ENCODE assay signal across 18 cellular contexts in genomic region chr14:100584056-100585031, GRCh38. TPM values are rescaled to one million over a fixed set of nuclear protein-coding genes. Genes with fewer than 3 reads are reported as not detected.
DNase-seq lines count a peak whose midpoint lies in the region; ATAC-seq and TF ChIP-seq lines count a peak whose summit lies in the region.
"Had no signal": no experiment of that assay in that cellular context is flagged by ENCODE, and none has a peak within 500 bp of the region (broad histone marks: within the 10 kb centered on the region; RNA-seq: fewer than 3 reads in every experiment).

No MANE protein-coding gene starts in this region.

- H3K4me3 ChIP-seq in left ventricle myocardium inferior: no peak overlapping the region
- H3K4me3 ChIP-seq in psoas muscle: no peak overlapping the region
- H3K4me3 ChIP-seq: uterus had no signal

- no peaks in the 10 kb centered on the region for H3K9me3 ChIP-seq in T-helper 17 cell (ENCODE audit: control insufficient read depth, low read length, poor library complexity, severe bottlenecking)
- no peaks in the 10 kb centered on the region for H3K9me3 ChIP-seq in left ventricle myocardium inferior (replicated peaks)
- no peaks in the 10 kb centered on the region for H3K9me3 ChIP-seq in psoas muscle
- H3K9me3 ChIP-seq: uterus had no signal

- no peak for ATAC-seq in T-helper 17 cell
- no peak for ATAC-seq in psoas muscle
- no peak for ATAC-seq in GM18867 (IDR thresholded peaks at IDR 0.05; ENCODE audit: unreplicated experiment)
- no peak for ATAC-seq in GM18520 (IDR thresholded peaks at IDR 0.05; ENCODE audit: unreplicated experiment)

- no peak overlapping the region for H3K27ac Mint-ChIP-seq in activated naive CD8-positive, alpha-beta T cell
- H3K27ac Mint-ChIP-seq in activated naive CD8-positive, alpha-beta T cell treated with anti-CD3 and anti-CD28 coated beads for 36 hours: no peak overlapping the region
- H3K27ac Mint-ChIP-seq in T-helper 17 cell: peak overlapping the region; percentile 69
- H3K27ac Mint-ChIP-seq: immature natural killer cell had no signal

- TF ChIP-seq CTCF in left ventricle myocardium inferior (IDR thresholded peaks at IDR 0.05; ENCODE audit: borderline replicate concordance) (no peak), psoas muscle (IDR thresholded peaks at IDR 0.05) (no peak)

- H3K27me3 ChIP-seq in left ventricle myocardium inferior (ENCODE audit: low read depth) (peaks cover 51% of the 10 kb centered on the region), psoas muscle (ENCODE audit: insufficient read depth in 3 of 3, low read length in 2 of 3) (peaks cover 0 to 31% (median 11%) of the 10 kb centered on the region in 3 donors)
- H3K27me3 ChIP-seq: uterus had no signal

- peaks cover 19% of the 10 kb centered on the region for H3K4me1 ChIP-seq in left ventricle myocardium inferior
- no peaks in the 10 kb centered on the region for H3K4me1 ChIP-seq in psoas muscle
- H3K4me1 ChIP-seq: uterus had no signal

- H3K27ac ChIP-seq in left ventricle myocardium inferior (replicated peaks) (no peak overlapping the region), psoas muscle (no peak overlapping the region)
- H3K27ac ChIP-seq: uterus, WERI-Rb-1 had no signal

- H3K36me3 Mint-ChIP-seq in activated naive CD8-positive, alpha-beta T cell: no peaks in the 10 kb centered on the region
- H3K36me3 Mint-ChIP-seq in activated naive CD8-positive, alpha-beta T cell treated with anti-CD3 and anti-CD28 coated beads for 36 hours: no peaks in the 10 kb centered on the region
- H3K36me3 Mint-ChIP-seq in T-helper 17 cell (ENCODE audit: low read depth): no peaks in the 10 kb centered on the region

- H3K36me3 ChIP-seq in left ventricle myocardium inferior (no peaks in the 10 kb centered on the region), psoas muscle (ENCODE audit: insufficient read depth in 1 of 2, low read depth in 1 of 2) (no peaks in the 10 kb centered on the region)
- H3K36me3 ChIP-seq: uterus, WERI-Rb-1 had no signal

- H3K27me3 Mint-ChIP-seq in activated naive CD8-positive, alpha-beta T cell: peaks cover 4% of the 10 kb centered on the region
- peaks cover 11% of the 10 kb centered on the region for H3K27me3 Mint-ChIP-seq in activated naive CD8-positive, alpha-beta T cell treated with anti-CD3 and anti-CD28 coated beads for 36 hours
- peaks cover 11% of the 10 kb centered on the region for H3K27me3 Mint-ChIP-seq in T-helper 17 cell

- H3K4me1 Mint-ChIP-seq in activated naive CD8-positive, alpha-beta T cell (ENCODE audit: low read depth): peaks cover 10% of the 10 kb centered on the region
- no peaks in the 10 kb centered on the region for H3K4me1 Mint-ChIP-seq in activated naive CD8-positive, alpha-beta T cell treated with anti-CD3 and anti-CD28 coated beads for 36 hours
- peaks cover 7% of the 10 kb centered on the region for H3K4me1 Mint-ChIP-seq in T-helper 17 cell

- no peak for DNase-seq in activated naive CD8-positive, alpha-beta T cell treated with anti-CD3 and anti-CD28 coated beads for 36 hours
- peak in 1 of 3 donors; percentile 4 for DNase-seq in T-helper 17 cell
- DNase-seq in left ventricle myocardium inferior: peak; percentile 7
- peak; percentile 2 to 20 for DNase-seq in psoas muscle
- no peak for DNase-seq in OCI-M2 (lab: John Stamatoyannopoulos, UW; ENCODE audit: unreplicated experiment)
- DNase-seq: cerebellar nuclear complex; effector memory CD4-positive, alpha-beta T cell; immature natural killer cell; mammary epithelial cell; NCI-H1930; NCI-H446 treated with DMSO at 0.1 percent for 48 hours; stimulated activated CD4-positive, alpha-beta T cell treated with anti-CD3 and anti-CD28 coated beads, Interleukin-1b, Interleukin-23, amount 100 ng/mL, for 48 hours; uterus; WERI-Rb-1 had no signal

- no peaks in the 10 kb centered on the region for H3K9me3 Mint-ChIP-seq in activated naive CD8-positive, alpha-beta T cell (ENCODE audit: low read depth)
- no peaks in the 10 kb centered on the region for H3K9me3 Mint-ChIP-seq in activated naive CD8-positive, alpha-beta T cell treated with anti-CD3 and anti-CD28 coated beads for 36 hours
- H3K9me3 Mint-ChIP-seq: immature natural killer cell had no signal

- H3K4me3 Mint-ChIP-seq in activated naive CD8-positive, alpha-beta T cell: peak overlapping the region; percentile 42
- no peak overlapping the region for H3K4me3 Mint-ChIP-seq in activated naive CD8-positive, alpha-beta T cell treated with anti-CD3 and anti-CD28 coated beads for 36 hours
- peak overlapping the region; percentile 60 for H3K4me3 Mint-ChIP-seq in T-helper 17 cell
- H3K4me3 Mint-ChIP-seq: immature natural killer cell had no signal

- WGBS in psoas muscle, 3 donors: 87 to 90% (median 89%) methylated on average over 12 of the region's 12 CpGs

- intact Hi-C loops in left ventricle myocardium inferior (cut with micrococcal nuclease) (no loop called here), psoas muscle (cut with DNase I) (no loop called here)

RNA-seq across cellular contexts. Expression of gene BEGAIN, which starts 2.9 kb away (rescaled TPM):
- 1 to 10 TPM; 5.9 to 6.6 TPM for total RNA-seq in activated naive CD8-positive, alpha-beta T cell treated with anti-CD3 and anti-CD28 coated beads for 36 hours
- total RNA-seq in T-helper 17 cell (1 to 10 TPM in 1 of 2 donors, under 1 TPM in 1; 0.50 to 4.5 TPM), left ventricle myocardium inferior (1.9 TPM), psoas muscle (1 to 10 TPM in 2 of 4 donors, under 1 TPM in 2; 0.13 to 1.0 (median 0.91) TPM)
- polyA plus RNA-seq in psoas muscle: under 1 TPM in 2 of 3 donors, not detected in 1; 0.08 to 0.14 TPM
- total RNA-seq: RPMI7951 had no signal
- polyA plus RNA-seq: immature natural killer cell had no signal

Comparison
In these comparisons a context has a peak if more than half of its experiments do, and no peak if none do; other contexts are left out.
1. DNase-seq: peak in left ventricle myocardium inferior (single experiment) and psoas muscle (2 of 2); none in activated naive CD8-positive, alpha-beta T cell treated with anti-CD3 and anti-CD28 coated beads for 36 hours (single experiment) and OCI-M2 (single experiment).